8 cellular contexts compared by ENCODE assay signal in the genomic region with DNA sequence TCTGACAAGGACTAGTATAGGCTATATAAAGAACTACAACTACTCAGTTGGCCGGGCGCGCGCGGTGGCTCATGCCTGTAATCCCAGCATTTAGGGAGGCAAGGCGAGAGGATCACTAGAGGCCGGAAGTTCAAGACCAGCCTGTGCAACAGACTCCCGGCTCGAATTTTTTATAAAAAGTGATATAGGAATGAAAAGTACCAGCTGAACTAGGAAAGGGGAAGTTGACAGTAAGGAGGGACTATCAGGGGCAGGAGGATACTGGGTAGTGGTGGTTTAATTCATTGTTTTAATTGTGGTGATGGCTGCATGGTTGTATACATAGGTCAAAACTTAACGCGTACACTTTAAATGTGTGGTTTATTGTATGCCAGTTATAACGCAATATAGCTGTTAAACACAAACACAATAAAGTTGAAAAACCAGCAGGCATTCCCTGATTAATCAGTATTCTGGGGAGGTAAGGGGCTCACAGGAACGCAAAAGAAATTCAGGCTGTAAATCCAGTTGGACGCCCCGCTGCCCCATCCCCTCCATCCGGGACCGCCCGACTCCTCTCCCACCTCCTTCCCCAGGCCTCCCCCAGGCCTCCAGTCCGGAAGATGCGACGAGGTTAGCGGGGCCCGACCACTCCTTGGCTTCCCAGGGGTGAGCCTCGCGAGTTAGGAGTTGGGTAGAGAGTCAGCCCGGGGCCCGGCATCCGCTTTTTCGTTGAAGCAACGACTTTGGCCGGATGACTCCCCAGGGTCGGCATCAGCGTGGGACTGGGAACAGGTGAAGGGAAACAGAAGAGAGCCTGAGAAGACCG. TPM values are rescaled to one million over a fixed set of nuclear protein-coding genes. Genes with fewer than 3 reads are reported as not detected.
DNase-seq lines count a peak whose midpoint lies in the region; FAIRE-seq and TF ChIP-seq lines count a peak whose summit lies in the region.

No MANE protein-coding gene starts in this region.

- no peaks in the 10 kb centered on the region for H3K27me3 ChIP-seq in H7 (ENCODE audit: control insufficient read depth, insufficient read depth, low read length)
- H3K27me3 ChIP-seq in brain microvascular endothelial cell (replicated peaks) = no peaks in the 10 kb centered on the region
- H3K27me3 ChIP-seq in kidney epithelial cell (ENCODE audit: control insufficient read depth, insufficient read depth, low read length) = no peaks in the 10 kb centered on the region

- H3K27ac ChIP-seq in brain microvascular endothelial cell = peak overlapping the region; percentile 95

- peak; percentile 48 for DNase-seq in GM12891 (ENCODE audit: insufficient read length, low spot score)
- peak; percentile 87 for DNase-seq in H7
- peak; percentile 0 for DNase-seq in M059J (ENCODE audit: low read depth)
- peak; percentile 69 to 91 for DNase-seq in SW 1271 (lab: John Stamatoyannopoulos, UW)
- peak; percentile 48 for DNase-seq in brain microvascular endothelial cell
- DNase-seq in kidney epithelial cell (ENCODE audit: low read depth) = no peak
- peak; percentile 73 for DNase-seq in stimulated activated CD4-positive, alpha-beta T cell treated with anti-CD3 and anti-CD28 coated beads, Interleukin-1b, Interleukin-23, amount 100 ng/mL, for 48 hours
- no peak for DNase-seq in globus pallidus (ENCODE audit: low spot score)

- peak; percentile 13 for FAIRE-seq in GM12891 (lab: Jason Lieb, UNC)

- no peak for TF ChIP-seq CTCF in brain microvascular endothelial cell (IDR thresholded peaks at IDR 0.05; ENCODE audit: low read depth, low read length, missing control alignments)
- no peak for TF ChIP-seq CTCF in kidney epithelial cell (IDR thresholded peaks at IDR 0.05; ENCODE audit: insufficient read depth, low read length, poor library complexity, severe bottlenecking)

- H3K36me3 ChIP-seq in H7 (replicated peaks; ENCODE audit: control insufficient read depth, insufficient read depth, low read length) (0 out of 2 replicates have a peak, but pooled peaks cover 1% of the 10 kb centered on the region), brain microvascular endothelial cell (replicated peaks) (peaks cover 3% of the 10 kb centered on the region), kidney epithelial cell (ENCODE audit: control insufficient read depth, insufficient read depth, low read length) (no peaks in the 10 kb centered on the region)

- in situ Hi-C loops in brain microvascular endothelial cell (cut with HindIII; ENCODE audit: low pct_ligation_motif_present, low sequenced_read_pairs) = no loop called here

- H3K4me3 ChIP-seq in H7 (ENCODE audit: insufficient read depth, low read depth, low read length) = peak overlapping the region; percentile 85
- peak overlapping the region; percentile 96 for H3K4me3 ChIP-seq in brain microvascular endothelial cell (ENCODE audit: low read depth, low read length)
- H3K4me3 ChIP-seq in kidney epithelial cell (ENCODE audit: low read depth, low read length) = peak overlapping the region; percentile 73

- peak; percentile 84 for TF ChIP-seq POLR2A in GM12891 (IDR thresholded peaks at IDR 0.05; ENCODE audit: low read depth, low read length)

TF ChIP-seq in GM12891, 5 proteins besides CTCF, POLR2A, EP300 and RAD21:
- TF ChIP-seq POLR2AphosphoS5 (IDR thresholded peaks at IDR 0.05; ENCODE audit: low read depth, low read length) (peak; percentile 88), SPI1 (IDR thresholded peaks at IDR 0.05; ENCODE audit: low read depth, low read length) (peak; percentile 23; the same call in 1 of the 2 replicates), TAF1 (IDR thresholded peaks at IDR 0.05; ENCODE audit: low read depth, low read length) (peak; percentile 62), PAX5 (IDR thresholded peaks at IDR 0.05; ENCODE audit: insufficient read depth, low read length, severe bottlenecking) (no peak)

RNA-seq across cellular contexts. Expression of a gene that starts 0.7 kb away (rescaled TPM):
- polyA plus RNA-seq in GM12891 (2012; ENCODE audit: low read depth, missing spikeins) = 13.1 TPM
- total RNA-seq in H7 (2014; rRNA removed; shearing (Covaris generic)) = 35.1 and 35.5 TPM in 2 replicates
- 11.9 and 13.5 TPM in 2 replicates for total RNA-seq in M059J (2014; rRNA removed; shearing (Covaris generic))
- total RNA-seq in kidney epithelial cell = 20.8 and 20.9 TPM in 2 replicates

RNA-seq across cellular contexts. Expression of a gene that starts 42.9 kb away (rescaled TPM):
- polyA plus RNA-seq in GM12891 (2012; ENCODE audit: low read depth, missing spikeins) = 51.2 TPM
- total RNA-seq in H7 (2014; rRNA removed; shearing (Covaris generic)) = 19.0 and 40.9 TPM in 2 replicates
- 11.5 and 16.9 TPM in 2 replicates for total RNA-seq in M059J (2014; rRNA removed; shearing (Covaris generic))
- 33.5 and 36.5 TPM in 2 replicates for total RNA-seq in kidney epithelial cell

RNA-seq across cellular contexts. Expression of a gene that starts 59.6 kb away (rescaled TPM):
- 6.1 TPM for polyA plus RNA-seq in GM12891 (2012; ENCODE audit: low read depth, missing spikeins)
- 49.6 and 52.6 TPM in 2 replicates for total RNA-seq in H7 (2014; rRNA removed; shearing (Covaris generic))
- total RNA-seq in M059J (2014; rRNA removed; shearing (Covaris generic)) = 25.0 and 34.6 TPM in 2 replicates
- total RNA-seq in kidney epithelial cell = 51.3 and 59.3 TPM in 2 replicates

Comparison
In these comparisons a context has a peak if more than half of its experiments do, and no peak if none do; other contexts are left out.
1. DNase-seq: peak in GM12891 (single experiment), H7 (single experiment), M059J (single experiment), SW 1271 (2 of 2), brain microvascular endothelial cell (single experiment) and stimulated activated CD4-positive, alpha-beta T cell treated with anti-CD3 and anti-CD28 coated beads, Interleukin-1b, Interleukin-23, amount 100 ng/mL, for 48 hours (single experiment); none in kidney epithelial cell (single experiment) and globus pallidus (single experiment).
2. Peak in every context shown above with its lines, with median percentiles within 50 percentile points of each other: H3K4me3 ChIP-seq.